In genomic region chr1:20621012-20621411, GRCh38 we compare ENCODE assay signal across 2 cellular contexts.
TF ChIP-seq lines count a peak whose summit lies in the region.

No MANE protein-coding gene starts in this region.

TF ChIP-seq in WTC11, 78 proteins besides CTCF, POLR2A, EP300 and RAD21:
- TF ChIP-seq KAT7 (CRISPR knock-in tag; IDR thresholded peaks at IDR 0.05; ENCODE audit: borderline replicate concordance), result no peak
- peak; percentile 32; the same call in 1 of the 2 replicates for TF ChIP-seq ZNF121 (CRISPR knock-in tag; IDR thresholded peaks at IDR 0.05)
- peak; percentile 65; the same call in 1 of the 2 replicates for TF ChIP-seq HMGA2 (CRISPR knock-in tag; IDR thresholded peaks at IDR 0.05)
TF ChIP-seq in WTC11: peak in this region for 2.

TF ChIP-seq in HepG2, 621 proteins besides CTCF, POLR2A, EP300 and RAD21:
- TF ChIP-seq RARA (CRISPR knock-in tag; IDR thresholded peaks at IDR 0.05) (0 out of 2 replicates have a peak, but pooled peaks have one; percentile 6), CEBPB (IDR thresholded peaks at IDR 0.05; ENCODE audit: borderline replicate concordance, low read depth, low read length) (peak; percentile 34; the same call in 1 of the 2 replicates), ZFP36L2 (CRISPR knock-in tag; IDR thresholded peaks at IDR 0.05) (no peak), ZMYM4 (CRISPR knock-in tag; IDR thresholded peaks at IDR 0.05) (no peak), PHF5A (CRISPR knock-in tag; IDR thresholded peaks at IDR 0.05; ENCODE audit: low read depth, unreplicated experiment) (no peak), U2AF2 (IDR thresholded peaks at IDR 0.05; ENCODE audit: low read depth, low read length) (no peak), ZNF121 (CRISPR knock-in tag; IDR thresholded peaks at IDR 0.05) (peak; percentile 63), SP4 (CRISPR knock-in tag; IDR thresholded peaks at IDR 0.05) (no peak), CEBPG (CRISPR knock-in tag; IDR thresholded peaks at IDR 0.05) (peak; percentile 46)
- TF ChIP-seq, protein P1, sequence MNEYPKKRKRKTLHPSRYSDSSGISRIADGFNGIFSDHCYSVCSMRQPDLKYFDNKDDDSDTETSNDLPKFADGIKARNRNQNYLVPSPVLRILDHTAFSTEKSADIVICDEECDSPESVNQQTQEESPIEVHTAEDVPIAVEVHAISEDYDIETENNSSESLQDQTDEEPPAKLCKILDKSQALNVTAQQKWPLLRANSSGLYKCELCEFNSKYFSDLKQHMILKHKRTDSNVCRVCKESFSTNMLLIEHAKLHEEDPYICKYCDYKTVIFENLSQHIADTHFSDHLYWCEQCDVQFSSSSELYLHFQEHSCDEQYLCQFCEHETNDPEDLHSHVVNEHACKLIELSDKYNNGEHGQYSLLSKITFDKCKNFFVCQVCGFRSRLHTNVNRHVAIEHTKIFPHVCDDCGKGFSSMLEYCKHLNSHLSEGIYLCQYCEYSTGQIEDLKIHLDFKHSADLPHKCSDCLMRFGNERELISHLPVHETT (CRISPR knock-in tag; conservative IDR thresholded peaks at IDR 0.05), result no peak
